Comparison of ENCODE assay signal across 14 cellular contexts in the genomic region with DNA sequence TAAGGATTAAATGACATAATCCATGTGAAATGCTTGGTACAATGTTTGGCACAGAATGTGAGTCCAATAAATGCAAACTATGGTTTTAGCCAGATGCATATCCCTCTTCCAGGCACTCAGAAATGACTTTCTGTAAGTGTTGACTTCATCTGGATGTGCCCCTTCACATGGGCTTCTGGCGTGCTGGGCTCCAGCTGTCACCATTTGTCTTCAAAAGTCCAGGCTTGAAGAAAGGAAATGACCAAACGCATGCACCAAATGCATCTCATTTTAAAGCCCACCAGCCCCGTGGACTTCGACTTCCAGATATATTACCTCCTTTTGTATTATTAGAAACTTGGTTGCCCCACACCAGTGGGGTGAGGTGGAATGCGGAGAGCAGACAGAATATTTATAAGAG.
"Had no signal": no experiment of that assay in that cellular context is flagged by ENCODE, and none has a peak within 500 bp of the region (broad histone marks: within the 10 kb centered on the region; RNA-seq: fewer than 3 reads in every experiment).

No MANE protein-coding gene starts in this region.

- H3K4me1 ChIP-seq: gastrocnemius medialis, left lung, parathyroid adenoma, uterus had no signal

- H3K27ac Mint-ChIP-seq: activated CD8-positive, alpha-beta memory T cell treated with anti-CD3 and anti-CD28 coated beads, Interleukin-2, amount 10 ng/mL, durations not matched to agents 7 days and 5 days had no signal

- H3K27ac ChIP-seq: brain microvascular endothelial cell, epithelial cell of prostate, gastrocnemius medialis, heart right ventricle, left lung, parathyroid adenoma, thyroid gland, uterus had no signal

- H3K27me3 ChIP-seq: brain microvascular endothelial cell, thyroid gland, uterus had no signal

- H3K4me3 Mint-ChIP-seq: activated CD8-positive, alpha-beta memory T cell treated with anti-CD3 and anti-CD28 coated beads, Interleukin-2, amount 10 ng/mL, durations not matched to agents 7 days and 5 days had no signal

- ATAC-seq: gastrocnemius medialis, heart right ventricle, left lung had no signal

- H3K4me3 ChIP-seq: gastrocnemius medialis, left lung, thyroid gland, uterus had no signal

- DNase-seq: activated CD4-positive, CD25-positive, alpha-beta regulatory T cell; activated CD8-positive, alpha-beta memory T cell treated with anti-CD3 and anti-CD28 coated beads, Interleukin-2, amount 10 ng/mL, durations not matched to agents 7 days and 5 days; activated T-cell treated with anti-CD3 and anti-CD28 coated beads, Interleukin-2, amount 50 U/mL, for 24 hours; amygdala; brain microvascular endothelial cell; effector memory CD4-positive, alpha-beta T cell; gastrocnemius medialis; heart right ventricle; left lung; mesenchymal stem cell; thyroid gland; uterus had no signal

- H3K9me3 ChIP-seq: gastrocnemius medialis, thyroid gland, uterus had no signal

- H3K27me3 Mint-ChIP-seq: activated T-cell treated with anti-CD3 and anti-CD28 coated beads, Interleukin-2, amount 50 U/mL, for 24 hours had no signal

- H3K36me3 ChIP-seq: brain microvascular endothelial cell, gastrocnemius medialis, heart right ventricle, left lung, thyroid gland, uterus had no signal
